24 cellular contexts compared by ENCODE assay signal in genomic region chr12:77218278-77218677, GRCh38.
DNase-seq lines count a peak whose midpoint lies in the region; ATAC-seq and TF ChIP-seq lines count a peak whose summit lies in the region.
"Had no signal": no experiment of that assay in that cellular context is flagged by ENCODE, and none has a peak within 500 bp of the region (broad histone marks: within the 10 kb centered on the region; RNA-seq: fewer than 3 reads in every experiment).

No MANE protein-coding gene starts in this region.

- DNase-seq in DMS79 treated with DMSO at 0.1 percent for 48 hours (lab: John Stamatoyannopoulos, UW) (peak; percentile 48), adipocyte (ENCODE audit: low read depth) (peak; percentile 34), right lobe of liver (no peak), T-helper 2 cell (no peak), GM19238 (ENCODE audit: insufficient read length, low spot score) (no peak)
- no peak for DNase-seq in activated CD4-positive, CD25-positive, alpha-beta regulatory T cell treated with anti-CD3 and anti-CD28 coated beads, Interleukin-2, amount 50 U/mL, for 72 hours
- DNase-seq: ACHN; activated CD4-positive, alpha-beta T cell treated with anti-CD3 and anti-CD28 coated beads, Interleukin-2, amount 10 ng/mL, durations not matched to agents 7 days and 5 days; heart right ventricle; IMR-90; MG63; midbrain; NCI-H1436; NCI-H2227 treated with DMSO at 0.1 percent for 48 hours; ovary; right cardiac atrium; SIG-M5; stimulated activated CD8-positive, alpha-beta memory T cell treated with anti-CD3 and anti-CD28 coated beads, Interleukin-4, amount 100 ng/mL, for 48 hours; substantia nigra; T-cell had no signal

- no peak overlapping the region for H3K9ac ChIP-seq in adipocyte (ENCODE audit: low read length)

- TF ChIP-seq POLR2A in right lobe of liver (IDR thresholded peaks at IDR 0.05) = no peak

- H3K4me1 ChIP-seq in adipocyte (ENCODE audit: control insufficient read depth, insufficient read depth, low read length) = peaks cover 15% of the 10 kb centered on the region
- no peaks in the 10 kb centered on the region for H3K4me1 ChIP-seq in right lobe of liver

- 76% methylated on average over 3 of the region's 7 CpGs for WGBS in right lobe of liver (ENCODE audit: insufficient coverage, low coverage, low lambda C conversion rate, missing lambda C conversion rate)

- ATAC-seq in GM21515 (IDR thresholded peaks at IDR 0.05; ENCODE audit: unreplicated experiment) (peak; percentile 61), HG03159 (IDR thresholded peaks at IDR 0.05; ENCODE audit: unreplicated experiment) (peak; percentile 46), right lobe of liver (no peak)
- ATAC-seq: heart right ventricle; left lobe of liver; natural killer cell treated with Interleukin-12 subunit alpha and Interleukin-12 subunit beta and Interleukin-15 and Interleukin-18, amount 100 ng/mL, for 72 hours; right cardiac atrium; T-cell had no signal

- no peak for TF ChIP-seq CTCF in right lobe of liver (IDR thresholded peaks at IDR 0.05)

- no peaks in the 10 kb centered on the region for H3K9me3 ChIP-seq in adipocyte (ENCODE audit: control insufficient read depth, low read length)
- no peaks in the 10 kb centered on the region for H3K9me3 ChIP-seq in right lobe of liver
- H3K9me3 ChIP-seq: heart right ventricle, MG63, ovary had no signal

- no peaks in the 10 kb centered on the region for H3K27me3 ChIP-seq in adipocyte (replicated peaks; ENCODE audit: control insufficient read depth, insufficient read depth, low read length)
- no peaks in the 10 kb centered on the region for H3K27me3 ChIP-seq in right lobe of liver
- H3K27me3 ChIP-seq: MG63, ovary had no signal

- H3K36me3 ChIP-seq in adipocyte (ENCODE audit: control insufficient read depth, insufficient read depth, low read length, severe bottlenecking) = no peaks in the 10 kb centered on the region
- no peaks in the 10 kb centered on the region for H3K36me3 ChIP-seq in right lobe of liver
- H3K36me3 ChIP-seq: heart right ventricle, MG63, ovary had no signal

- no peak overlapping the region for H3K27ac ChIP-seq in right lobe of liver
- H3K27ac ChIP-seq: heart right ventricle, ovary had no signal

- intact Hi-C loops in right lobe of liver (cut with DNase I) = no loop called here

- H3K4me3 ChIP-seq in adipocyte (ENCODE audit: low read length) (no peak overlapping the region), right lobe of liver (no peak overlapping the region)
- H3K4me3 ChIP-seq: heart right ventricle, MG63, ovary had no signal

Comparison
In these comparisons a context has a peak if more than half of its experiments do, and no peak if none do; other contexts are left out.
1. DNase-seq: peak in DMS79 treated with DMSO at 0.1 percent for 48 hours (single experiment) and adipocyte (single experiment); none in right lobe of liver (0 of 3), activated CD4-positive, CD25-positive, alpha-beta regulatory T cell treated with anti-CD3 and anti-CD28 coated beads, Interleukin-2, amount 50 U/mL, for 72 hours (single experiment), T-helper 2 cell (0 of 5) and GM19238 (single experiment).
2. ATAC-seq: peak in GM21515 (single experiment) and HG03159 (single experiment); none in right lobe of liver (0 of 4).